8 cellular contexts compared by ENCODE assay signal in the genomic region with DNA sequence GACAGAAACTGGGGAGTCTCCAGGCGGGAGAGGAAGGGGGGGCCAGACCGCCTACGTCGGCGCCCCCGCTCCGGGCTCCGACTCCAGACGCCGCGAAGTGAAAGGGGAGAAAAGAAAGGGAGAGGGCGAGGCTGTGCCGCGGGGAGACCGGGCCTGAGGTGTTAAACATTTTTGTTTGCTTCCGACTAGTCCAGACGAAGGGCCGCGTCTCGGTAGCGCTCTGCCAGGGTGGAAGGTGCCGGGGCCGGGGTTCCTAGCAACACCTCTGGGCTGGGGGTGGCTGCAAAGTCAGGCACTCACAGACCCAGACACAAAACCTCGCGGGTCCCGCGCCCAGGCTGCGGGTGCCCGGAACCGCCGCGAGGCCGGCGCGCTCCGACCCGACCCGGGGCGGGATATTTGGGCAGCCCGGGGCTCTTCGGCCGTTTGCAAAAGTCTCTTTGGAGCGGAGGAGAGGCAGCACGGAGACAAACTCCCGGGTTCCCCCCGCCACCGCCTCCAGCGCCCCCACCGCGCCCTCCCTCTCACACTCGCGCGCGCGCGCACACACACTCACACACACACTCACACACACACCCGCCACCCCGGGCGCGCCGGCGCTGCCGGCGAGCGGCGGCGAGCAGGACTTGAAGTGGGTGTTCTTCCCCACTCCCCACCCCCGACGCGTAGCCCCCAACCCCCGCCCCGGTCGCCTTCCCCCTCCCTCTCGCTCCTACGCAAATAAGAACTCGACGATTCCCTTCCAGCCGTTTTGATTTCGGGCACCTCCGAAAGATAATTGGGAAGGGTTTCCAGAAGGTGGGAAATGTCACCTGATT. TPM values are rescaled to one million over a fixed set of nuclear protein-coding genes. Genes with fewer than 3 reads are reported as not detected.
A peak's percentile ranks its signal among the peaks of the same experiment; 100 is the strongest.
DNase-seq lines count a peak whose midpoint lies in the region; ATAC-seq and TF ChIP-seq lines count a peak whose summit lies in the region.

No MANE protein-coding gene starts in this region.

- H3K27me3 Mint-ChIP-seq in CD8-positive, alpha-beta memory T cell, result peaks cover 21 to 64% of the 10 kb centered on the region in 2 donors
- H3K27me3 Mint-ChIP-seq in WTC11 (ENCODE audit: low read depth), result peaks cover 11% of the 10 kb centered on the region

- DNase-seq in CD8-positive, alpha-beta memory T cell, result peak in 2 of 5 donors; percentile 14 to 19
- peak; percentile 62 for DNase-seq in WTC11 (ENCODE audit: low spot score)
- no peak for DNase-seq in epithelial cell of prostate (ENCODE audit: low read depth, low spot score)
- DNase-seq in mucosa of gallbladder (ENCODE audit: low spot score), result peak; percentile 33
- peak; percentile 63 for DNase-seq in ureter (ENCODE audit: low spot score)
- no peak for DNase-seq in inferior parietal cortex (ENCODE audit: extremely low spot score)
- DNase-seq in NCI-H524 treated with DMSO at 0.1 percent for 48 hours (lab: John Stamatoyannopoulos, UW), result no peak

- H3K36me3 Mint-ChIP-seq in CD8-positive, alpha-beta memory T cell, result peaks cover 0 to 2% (median 0%) of the 10 kb centered on the region in 3 donors
- peaks cover 13% of the 10 kb centered on the region for H3K36me3 Mint-ChIP-seq in WTC11

- TF ChIP-seq RAD21 in Ishikawa (IDR thresholded peaks at IDR 0.05; ENCODE audit: low read depth), result no peak

- H3K27ac ChIP-seq in CD8-positive, alpha-beta memory T cell (ENCODE audit: low read depth, low read length), result no peak overlapping the region
- H3K27ac ChIP-seq in epithelial cell of prostate, result peak overlapping the region; percentile 96

- peak overlapping the region; percentile 79 to 93 (median 89) for H3K4me3 Mint-ChIP-seq in CD8-positive, alpha-beta memory T cell
- H3K4me3 Mint-ChIP-seq in WTC11, result peak overlapping the region; percentile 88

- no peak for TF ChIP-seq EP300 in Ishikawa (IDR thresholded peaks at IDR 0.05; ENCODE audit: borderline replicate concordance)

- H3K36me3 ChIP-seq in CD8-positive, alpha-beta memory T cell (ENCODE audit: insufficient read depth, low read length), result no peaks in the 10 kb centered on the region

- POLR2A ChIA-PET in CD8-positive, alpha-beta memory T cell (lab: Charles Lee), result no interaction called here
- POLR2A ChIA-PET in WTC11 (lab: Charles Lee), result no interaction called here

- peaks cover 36 to 52% (median 49%) of the 10 kb centered on the region in 3 donors for H3K4me1 Mint-ChIP-seq in CD8-positive, alpha-beta memory T cell
- H3K4me1 Mint-ChIP-seq in WTC11, result peaks cover 14% of the 10 kb centered on the region

- peak; percentile 20 for ATAC-seq in WTC11

- H3K27me3 ChIP-seq in CD8-positive, alpha-beta memory T cell (ENCODE audit: insufficient read depth, low read length, poor library complexity, severe bottlenecking), result peaks cover 23% of the 10 kb centered on the region

- no peaks in the 10 kb centered on the region for H3K9me3 Mint-ChIP-seq in CD8-positive, alpha-beta memory T cell
- no peaks in the 10 kb centered on the region for H3K9me3 Mint-ChIP-seq in WTC11

- CTCF ChIA-PET in CD8-positive, alpha-beta memory T cell (lab: Charles Lee), result no interaction called here
- CTCF ChIA-PET in WTC11 (lab: Charles Lee), result interaction anchor here (0.6 to 1.1 kb wide), 2 partner anchors 53 to 831 kb away, joined by 3 read pairs; no protein-coding TSS in a partner anchor

- H3K27ac Mint-ChIP-seq in CD8-positive, alpha-beta memory T cell, result peak overlapping the region in 4 of 8 donors; percentile 2 to 77 (median 2)
- H3K27ac Mint-ChIP-seq in WTC11, result peak overlapping the region; percentile 88

- no peaks in the 10 kb centered on the region for H3K9me3 ChIP-seq in CD8-positive, alpha-beta memory T cell (ENCODE audit: low read length)

- TF ChIP-seq CTCF in WTC11 (IDR thresholded peaks at IDR 0.05), result no peak

- H3K4me3 ChIP-seq in CD8-positive, alpha-beta memory T cell (ENCODE audit: low read length), result peak overlapping the region; percentile 71

- peaks cover 22% of the 10 kb centered on the region for H3K4me1 ChIP-seq in CD8-positive, alpha-beta memory T cell (ENCODE audit: insufficient read depth, low read length)

TF ChIP-seq in Ishikawa, 13 proteins besides CTCF, POLR2A, EP300 and RAD21:
- no peak for TF ChIP-seq YY1 (IDR thresholded peaks at IDR 0.05; ENCODE audit: low read depth)
- TF ChIP-seq, protein P1, sequence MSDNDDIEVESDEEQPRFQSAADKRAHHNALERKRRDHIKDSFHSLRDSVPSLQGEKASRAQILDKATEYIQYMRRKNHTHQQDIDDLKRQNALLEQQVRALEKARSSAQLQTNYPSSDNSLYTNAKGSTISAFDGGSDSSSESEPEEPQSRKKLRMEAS (IDR thresholded peaks at IDR 0.05), result 0 out of 2 replicates have a peak, but pooled peaks have one; percentile 22
- no peak for TF ChIP-seq TCF12 (IDR thresholded peaks at IDR 0.05; ENCODE audit: low read depth)

TF ChIP-seq in WTC11, 78 proteins besides CTCF, POLR2A, EP300 and RAD21:
- TF ChIP-seq GTF2I (CRISPR knock-in tag; conservative IDR thresholded peaks at IDR 0.05), result no peak
- 0 out of 2 replicates have a peak, but pooled peaks have one; percentile 67 for TF ChIP-seq KAT7 (CRISPR knock-in tag; IDR thresholded peaks at IDR 0.05; ENCODE audit: borderline replicate concordance)
- TF ChIP-seq, protein P2, sequence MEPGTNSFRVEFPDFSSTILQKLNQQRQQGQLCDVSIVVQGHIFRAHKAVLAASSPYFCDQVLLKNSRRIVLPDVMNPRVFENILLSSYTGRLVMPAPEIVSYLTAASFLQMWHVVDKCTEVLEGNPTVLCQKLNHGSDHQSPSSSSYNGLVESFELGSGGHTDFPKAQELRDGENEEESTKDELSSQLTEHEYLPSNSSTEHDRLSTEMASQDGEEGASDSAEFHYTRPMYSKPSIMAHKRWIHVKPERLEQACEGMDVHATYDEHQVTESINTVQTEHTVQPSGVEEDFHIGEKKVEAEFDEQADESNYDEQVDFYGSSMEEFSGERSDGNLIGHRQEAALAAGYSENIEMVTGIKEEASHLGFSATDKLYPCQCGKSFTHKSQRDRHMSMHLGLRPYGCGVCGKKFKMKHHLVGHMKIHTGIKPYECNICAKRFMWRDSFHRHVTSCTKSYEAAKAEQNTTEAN (CRISPR knock-in tag; IDR thresholded peaks at IDR 0.05), result peak; percentile 95
- TF ChIP-seq FOXK1 (CRISPR knock-in tag; IDR thresholded peaks at IDR 0.05), result no peak

RNA-seq across cellular contexts. Expression of a gene that starts 0.6 kb away (rescaled TPM):
- under 1 TPM in 1 of 2 experiments, not detected in 1; 0.13 TPM for total RNA-seq in CD8-positive, alpha-beta memory T cell
- not detected for polyA plus RNA-seq in CD8-positive, alpha-beta memory T cell
- total RNA-seq in WTC11 (2021), result 11.8 to 12.9 TPM (median 12.8 TPM) in 3 replicates
- total RNA-seq in mucosa of gallbladder, result 3.8 TPM
- 6.6 TPM for total RNA-seq in ureter

Comparison
In these comparisons a context has a peak if more than half of its experiments do, and no peak if none do; other contexts are left out.
1. DNase-seq: peak in WTC11 (single experiment), mucosa of gallbladder (single experiment) and ureter (single experiment); none in epithelial cell of prostate (single experiment), inferior parietal cortex (single experiment) and NCI-H524 treated with DMSO at 0.1 percent for 48 hours (single experiment).